10 cellular contexts compared by ENCODE assay signal in genomic region chr5:7876867-7877266, GRCh38. TPM values are rescaled to one million over a fixed set of nuclear protein-coding genes. Genes with fewer than 3 reads are reported as not detected.
DNase-seq lines count a peak whose midpoint lies in the region; ATAC-seq and TF ChIP-seq lines count a peak whose summit lies in the region.
"Had no signal": no experiment of that assay in that cellular context is flagged by ENCODE, and none has a peak within 500 bp of the region (broad histone marks: within the 10 kb centered on the region; RNA-seq: fewer than 3 reads in every experiment).

No MANE protein-coding gene starts in this region.

- peaks cover 40 to 79% (median 60%) of the 10 kb centered on the region in 4 donors for H3K4me1 Mint-ChIP-seq in CD4-positive, CD25-positive, alpha-beta regulatory T cell

- peak overlapping the region; percentile 15 to 73 (median 47) for H3K27ac Mint-ChIP-seq in CD4-positive, CD25-positive, alpha-beta regulatory T cell

- intact Hi-C loops in gastrocnemius medialis (cut with DNase I; ENCODE audit: low total_unique reads), result no loop called here

- no peaks in the 10 kb centered on the region for H3K9me3 Mint-ChIP-seq in CD4-positive, CD25-positive, alpha-beta regulatory T cell

- H3K9me3 ChIP-seq in CD4-positive, CD25-positive, alpha-beta regulatory T cell (ENCODE audit: control insufficient read depth in 2 of 2, low read length in 2 of 2), result no peaks in the 10 kb centered on the region
- no peaks in the 10 kb centered on the region for H3K9me3 ChIP-seq in gastrocnemius medialis

- H3K4me3 Mint-ChIP-seq in CD4-positive, CD25-positive, alpha-beta regulatory T cell, result peak overlapping the region in 3 of 4 donors; percentile 53 to 62 (median 56)

- no peaks in the 10 kb centered on the region for H3K27me3 ChIP-seq in CD4-positive, CD25-positive, alpha-beta regulatory T cell (ENCODE audit: control insufficient read depth, insufficient read depth, low read length)
- no peaks in the 10 kb centered on the region for H3K27me3 ChIP-seq in gastrocnemius medialis

- peak in 2 of 3 donors; percentile 24 to 52 for DNase-seq in CD4-positive, CD25-positive, alpha-beta regulatory T cell
- DNase-seq in cardiac fibroblast (ENCODE audit: low read depth in 2 of 2) (peak; percentile 13 to 70), LoVo (ENCODE audit: low spot score) (no peak), gastrocnemius medialis (no peak), NCI-H2081 treated with DMSO at 0.1 percent for 48 hours (lab: John Stamatoyannopoulos, UW) (no peak), SKM-1 (lab: John Stamatoyannopoulos, UW; ENCODE audit: unreplicated experiment) (no peak)
- DNase-seq: activated CD8-positive, alpha-beta memory T cell treated with anti-CD3 and anti-CD28 coated beads, Interleukin-2, amount 50 U/mL, for 4 hours; NCI-H1105 had no signal

- H3K27me3 Mint-ChIP-seq in CD4-positive, CD25-positive, alpha-beta regulatory T cell, result no peaks in the 10 kb centered on the region

- TF ChIP-seq CTCF in cardiac fibroblast (IDR thresholded peaks at IDR 0.05; ENCODE audit: low read depth, low read length), result no peak
- no peak for TF ChIP-seq CTCF in gastrocnemius medialis (IDR thresholded peaks at IDR 0.05 in 4 of 5, conservative IDR thresholded peaks at IDR 0.05 in 1 of 5)

- H3K4me3 ChIP-seq in CD4-positive, CD25-positive, alpha-beta regulatory T cell (ENCODE audit: low read depth, low read length), result peak overlapping the region; percentile 64
- H3K4me3 ChIP-seq in cardiac fibroblast (replicated peaks in 1 of 2; ENCODE audit: low read depth in 2 of 2, low read length in 2 of 2) (no peak overlapping the region), gastrocnemius medialis (no peak overlapping the region)

- H3K36me3 ChIP-seq in CD4-positive, CD25-positive, alpha-beta regulatory T cell (ENCODE audit: control insufficient read depth, insufficient read depth, low read length), result peaks cover 71% of the 10 kb centered on the region
- peaks cover 0 to 66% of the 10 kb centered on the region in 2 donors for H3K36me3 ChIP-seq in gastrocnemius medialis

- in situ Hi-C loops in gastrocnemius medialis (cut with MboI; ENCODE audit: low sequenced_read_pairs in 4 of 4), result no loop called here

- H3K27ac ChIP-seq in CD4-positive, CD25-positive, alpha-beta regulatory T cell (ENCODE audit: insufficient read depth, low read length, poor library complexity, severe bottlenecking), result peak overlapping the region; percentile 58
- H3K27ac ChIP-seq in gastrocnemius medialis, result no peak overlapping the region

- TF ChIP-seq POLR2A in gastrocnemius medialis (IDR thresholded peaks at IDR 0.05), result no peak

- peaks cover 50% of the 10 kb centered on the region for H3K4me1 ChIP-seq in CD4-positive, CD25-positive, alpha-beta regulatory T cell (ENCODE audit: control insufficient read depth, insufficient read depth, low read length, poor library complexity, severe bottlenecking)
- H3K4me1 ChIP-seq in gastrocnemius medialis, result peaks cover under 1 to 6% of the 10 kb centered on the region in 2 donors

- peak; percentile 62 to 70 for ATAC-seq in CD4-positive, CD25-positive, alpha-beta regulatory T cell (ENCODE audit: low read depth in 2 of 2)
- ATAC-seq in GM19452 (IDR thresholded peaks at IDR 0.05; ENCODE audit: unreplicated experiment) (peak; percentile 38), HG03460 (IDR thresholded peaks at IDR 0.05; ENCODE audit: unreplicated experiment) (peak; percentile 38), gastrocnemius medialis (no peak)

- peaks cover 54% of the 10 kb centered on the region for H3K36me3 Mint-ChIP-seq in CD4-positive, CD25-positive, alpha-beta regulatory T cell

RNA-seq across cellular contexts. Expression of gene MTRR, which starts 7.9 kb away (rescaled TPM):
- 101 TPM for total RNA-seq in CD4-positive, CD25-positive, alpha-beta regulatory T cell
- 10 to 100 TPM; 39.1 to 73.5 (median 52.9) TPM for polyA plus RNA-seq in CD4-positive, CD25-positive, alpha-beta regulatory T cell
- total RNA-seq in gastrocnemius medialis, result 10 to 100 TPM; 27.9 to 75.1 (median 50.8) TPM

RNA-seq across cellular contexts. Expression of gene FASTKD3, which starts 8.0 kb away (rescaled TPM):
- total RNA-seq in CD4-positive, CD25-positive, alpha-beta regulatory T cell, result 7.0 TPM
- 10 to 100 TPM; 11.5 to 16.8 (median 15.6) TPM for polyA plus RNA-seq in CD4-positive, CD25-positive, alpha-beta regulatory T cell
- total RNA-seq in gastrocnemius medialis, result 1 to 10 TPM; 6.8 to 9.4 (median 7.3) TPM

RNA-seq across cellular contexts. Expression of gene CFAP90, which starts 25.9 kb away (rescaled TPM):
- not detected for total RNA-seq in CD4-positive, CD25-positive, alpha-beta regulatory T cell
- polyA plus RNA-seq in CD4-positive, CD25-positive, alpha-beta regulatory T cell, result not detected
- not detected for total RNA-seq in gastrocnemius medialis

Comparison
In these comparisons a context has a peak if more than half of its experiments do, and no peak if none do; other contexts are left out.
1. ATAC-seq: peak in CD4-positive, CD25-positive, alpha-beta regulatory T cell (2 of 2), GM19452 (single experiment) and HG03460 (single experiment); none in gastrocnemius medialis (0 of 2).
2. DNase-seq: peak in CD4-positive, CD25-positive, alpha-beta regulatory T cell (2 of 3) and cardiac fibroblast (2 of 2); none in LoVo (single experiment), gastrocnemius medialis (0 of 2), NCI-H2081 treated with DMSO at 0.1 percent for 48 hours (single experiment) and SKM-1 (single experiment).